In the genomic region with DNA sequence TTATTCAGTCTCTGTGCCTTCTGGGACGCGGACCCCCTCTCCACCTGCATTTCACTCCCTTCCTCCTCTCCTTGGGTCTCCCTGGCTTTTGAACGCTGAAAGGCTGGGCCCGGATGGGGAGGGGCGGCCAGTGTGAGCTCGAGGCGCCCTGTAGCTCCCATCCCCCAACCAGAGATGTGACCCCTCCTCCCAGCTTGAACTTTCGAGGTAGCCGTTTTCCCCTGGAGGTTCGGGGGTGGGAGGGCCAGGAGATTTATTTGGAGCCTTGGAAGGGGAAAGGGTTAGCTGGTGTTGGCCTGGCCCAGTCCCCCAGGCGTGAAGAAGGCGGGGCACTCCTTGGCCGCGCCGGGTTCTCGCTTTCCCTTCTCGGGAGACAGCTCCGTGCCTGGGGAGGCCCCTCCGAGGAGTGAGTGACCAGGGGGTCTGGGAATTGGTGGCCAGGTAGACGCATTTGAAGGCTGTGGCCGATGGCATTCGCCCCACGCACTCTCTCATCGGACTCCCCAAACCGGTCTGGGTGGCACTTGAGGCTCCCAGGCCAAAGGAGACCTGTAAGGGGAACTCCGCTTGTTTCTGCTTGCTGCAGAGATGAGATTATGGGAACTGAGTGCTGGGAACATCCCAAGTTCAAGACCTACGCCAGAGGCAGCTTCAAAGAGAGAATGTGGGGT, we compare ENCODE assay signal across 8 cellular contexts. TPM values are rescaled to one million over a fixed set of nuclear protein-coding genes. Genes with fewer than 3 reads are reported as not detected.
DNase-seq lines count a peak whose midpoint lies in the region; ATAC-seq, FAIRE-seq and TF ChIP-seq lines count a peak whose summit lies in the region.

No MANE protein-coding gene starts in this region.

- peaks cover 0 to 48% (median 0%) of the 10 kb centered on the region in 4 donors for H3K4me1 ChIP-seq in Peyer's patch

- H3K36me3 ChIP-seq in Peyer's patch = peaks cover 0 to 8% (median 0%) of the 10 kb centered on the region in 3 donors

- no peaks in the 10 kb centered on the region for H3K27me3 ChIP-seq in Peyer's patch

- no peaks in the 10 kb centered on the region for H3K9me3 ChIP-seq in Peyer's patch

- H3K36me3 Mint-ChIP-seq in stimulated activated naive B cell treated with anti-CD40 and anti-IgM and Interleukin-4, amounts not matched to agents 10 μg/mL and 1 μg/mL and 100 μg/mL, for 72 hours = peaks cover 11 to 15% of the 10 kb centered on the region in 2 donors

- H3K27ac Mint-ChIP-seq in stimulated activated naive B cell treated with anti-CD40 and anti-IgM and Interleukin-4, amounts not matched to agents 10 μg/mL and 1 μg/mL and 100 μg/mL, for 72 hours = peak overlapping the region; percentile 68

- TF ChIP-seq POLR2A in GM12892 (IDR thresholded peaks at IDR 0.05; ENCODE audit: low read depth, low read length) = no peak
- no peak for TF ChIP-seq POLR2A in Peyer's patch (IDR thresholded peaks at IDR 0.05)

- H3K4me3 Mint-ChIP-seq in stimulated activated naive B cell treated with anti-CD40 and anti-IgM and Interleukin-4, amounts not matched to agents 10 μg/mL and 1 μg/mL and 100 μg/mL, for 72 hours = peak overlapping the region; percentile 85 to 96

- H3K4me3 ChIP-seq in Peyer's patch (peak overlapping the region; percentile 78 to 91 (median 88)), cardiac fibroblast (replicated peaks in 1 of 2; ENCODE audit: low read depth in 2 of 2, low read length in 2 of 2) (peak overlapping the region; percentile 76 to 79)

- peaks cover 16 to 31% of the 10 kb centered on the region in 2 donors for H3K4me1 Mint-ChIP-seq in stimulated activated naive B cell treated with anti-CD40 and anti-IgM and Interleukin-4, amounts not matched to agents 10 μg/mL and 1 μg/mL and 100 μg/mL, for 72 hours

- ATAC-seq in stimulated activated naive B cell treated with anti-CD40 and anti-IgM and Interleukin-4, amounts not matched to agents 10 μg/mL and 1 μg/mL and 100 μg/mL, for 72 hours (replicated peaks) = peak; percentile 46 to 50

- DNase-seq in GM12892 (ENCODE audit: insufficient read length) = peak; percentile 29
- peak; percentile 29 to 72 (median 59) for DNase-seq in Peyer's patch
- peak in 1 of 2 donors; percentile 13 for DNase-seq in cardiac fibroblast (ENCODE audit: low read depth in 2 of 2)
- DNase-seq in kidney tubule cell (ENCODE audit: low spot score) = peak; percentile 32
- peak; percentile 37 for DNase-seq in stimulated activated naive B cell treated with anti-CD40 and anti-IgM and Interleukin-4, amounts not matched to agents 10 μg/mL and 1 μg/mL and 100 μg/mL, for 72 hours
- DNase-seq in HCEC 1CT = no peak
- DNase-seq in activated gamma-delta T cell treated with Interleukin-2 at 50 U/mL for 16 hours = no peak
- no peak for DNase-seq in pons (ENCODE audit: low spot score)

- peak overlapping the region; percentile 77 to 88 (median 80) for H3K27ac ChIP-seq in Peyer's patch

- no peak for FAIRE-seq in GM12892 (lab: Jason Lieb, UNC)

- H3K27me3 Mint-ChIP-seq in stimulated activated naive B cell treated with anti-CD40 and anti-IgM and Interleukin-4, amounts not matched to agents 10 μg/mL and 1 μg/mL and 100 μg/mL, for 72 hours = no peaks in the 10 kb centered on the region

- no peaks in the 10 kb centered on the region for H3K9me3 Mint-ChIP-seq in stimulated activated naive B cell treated with anti-CD40 and anti-IgM and Interleukin-4, amounts not matched to agents 10 μg/mL and 1 μg/mL and 100 μg/mL, for 72 hours

- TF ChIP-seq CTCF in Peyer's patch (IDR thresholded peaks at IDR 0.05) = no peak
- no peak for TF ChIP-seq CTCF in cardiac fibroblast (IDR thresholded peaks at IDR 0.05; ENCODE audit: low read depth, low read length)

RNA-seq across cellular contexts. Expression of a gene that starts 0.9 kb away (rescaled TPM):
- 9.7 TPM for polyA plus RNA-seq in GM12892 (2012; ENCODE audit: missing spikeins)
- 10 to 100 TPM; 19.0 to 41.5 (median 28.1) TPM for total RNA-seq in Peyer's patch

RNA-seq across cellular contexts. Expression of a gene that starts 8.8 kb away (rescaled TPM):
- 0.02 TPM for polyA plus RNA-seq in GM12892 (2012; ENCODE audit: missing spikeins)
- total RNA-seq in Peyer's patch = 1 to 10 TPM; 2.1 to 6.7 (median 4.5) TPM

RNA-seq across cellular contexts. Expression of a gene that starts 52.0 kb away (rescaled TPM):
- not detected for polyA plus RNA-seq in GM12892 (2012; ENCODE audit: missing spikeins)
- 1 to 10 TPM in 1 of 4 donors, under 1 TPM in 1, not detected in 2; 0.54 to 2.3 TPM for total RNA-seq in Peyer's patch

Comparison
In these comparisons a context has a peak if more than half of its experiments do, and no peak if none do; other contexts are left out.
1. DNase-seq: peak in GM12892 (single experiment), Peyer's patch (3 of 3), kidney tubule cell (single experiment) and stimulated activated naive B cell treated with anti-CD40 and anti-IgM and Interleukin-4, amounts not matched to agents 10 μg/mL and 1 μg/mL and 100 μg/mL, for 72 hours (single experiment); none in HCEC 1CT (single experiment), activated gamma-delta T cell treated with Interleukin-2 at 50 U/mL for 16 hours (single experiment) and pons (single experiment).